8 cellular contexts compared by ENCODE assay signal in the genomic region with DNA sequence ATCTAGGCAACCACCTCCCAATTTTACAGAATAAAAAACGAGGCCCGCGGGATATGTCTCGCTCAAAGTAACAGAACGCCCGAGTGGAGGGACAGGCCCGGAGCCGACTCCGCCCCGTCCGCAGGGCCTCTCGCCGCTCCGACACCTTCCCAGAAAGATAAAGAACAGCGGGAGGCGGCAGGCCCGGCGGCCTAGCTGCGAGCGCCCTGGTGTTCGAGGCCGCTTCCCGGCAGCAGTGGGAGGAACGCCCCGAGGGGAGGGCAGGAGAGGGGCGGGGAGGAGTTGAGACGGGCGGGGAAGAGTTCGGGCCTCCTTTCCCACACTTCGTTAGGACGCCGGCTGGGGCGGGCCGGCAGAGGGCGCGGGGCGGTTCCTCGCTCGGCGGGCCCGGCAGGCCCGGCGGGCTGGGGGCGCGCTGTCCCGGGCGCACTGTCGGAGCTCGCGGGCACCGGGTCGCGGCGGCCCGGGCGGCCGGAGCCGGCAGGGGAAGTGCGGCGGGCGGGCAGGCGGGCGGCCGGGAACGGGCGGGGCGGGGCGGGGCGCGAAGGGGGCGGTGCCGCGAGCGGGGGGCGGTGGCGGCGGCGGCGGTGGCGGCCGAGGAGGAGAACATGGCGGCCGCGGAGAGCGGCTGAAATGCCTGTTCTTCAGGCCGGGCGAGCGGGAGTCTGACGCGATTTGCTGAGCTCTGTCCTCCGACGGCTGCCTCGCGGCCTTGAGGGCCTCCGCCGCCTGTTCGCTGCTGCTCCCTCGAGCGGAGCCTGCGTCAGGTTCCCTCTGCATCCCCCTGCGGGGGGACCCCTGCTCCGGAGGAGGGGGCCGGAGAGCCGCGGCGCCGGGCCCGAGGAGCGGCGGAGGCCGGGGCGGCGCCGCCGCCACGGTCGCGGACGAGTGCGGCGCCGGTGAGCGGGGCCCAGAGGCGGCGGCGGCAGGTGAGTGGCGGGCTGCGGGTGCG. TPM values are rescaled to one million over a fixed set of nuclear protein-coding genes. Genes with fewer than 3 reads are reported as not detected.
DNase-seq lines count a peak whose midpoint lies in the region; ATAC-seq and TF ChIP-seq lines count a peak whose summit lies in the region.

Gene NCOA1 (plus strand): TSS at position 581 of the 952 bp plus-strand sequence. CDS start 167,424 bp downstream, outside the sequence.

- peak within 1 kb of the TSS; percentile 88 for H3K4me2 ChIP-seq in smooth muscle cell

- in situ Hi-C loops in T47D (cut with HindIII; ENCODE audit: low pct_unique_long_range_greater_than_20kb, low sequenced_read_pairs) = no loop called here

- H3K27ac ChIP-seq in ACC112 (ENCODE audit: low read depth, low read length) = peak within 1 kb of the TSS; percentile 40
- H3K27ac ChIP-seq in VCaP = peak within 1 kb of the TSS; percentile 87
- peak within 1 kb of the TSS; percentile 48 for H3K27ac ChIP-seq in smooth muscle cell (ENCODE audit: low read depth)

- peak within 1 kb of the TSS; percentile 88 for H3K4me3 ChIP-seq in ACC112 (ENCODE audit: low read depth, low read length)
- peak within 1 kb of the TSS; percentile 85 for H3K4me3 ChIP-seq in smooth muscle cell

- DNase-seq in NCI-H2171 treated with DMSO at 0.1 percent for 48 hours (lab: John Stamatoyannopoulos, UW) = peak; percentile 93
- DNase-seq in T47D (ENCODE audit: low read depth in 1 of 2, low spot score in 1 of 2) = peak; percentile 75 to 85
- DNase-seq in iPS-NIHi7 (ENCODE audit: extremely low spot score) = peak; percentile 92
- peak; percentile 86 for DNase-seq in smooth muscle cell (lab: John Stamatoyannopoulos, UW; ENCODE audit: unreplicated experiment)

- peak within 1 kb of the TSS; percentile 76 for H3K9ac ChIP-seq in smooth muscle cell (ENCODE audit: low read depth)

- peak; percentile 82 for ATAC-seq in GM18867 (IDR thresholded peaks at IDR 0.05; ENCODE audit: unreplicated experiment)
- ATAC-seq in HG03097 (IDR thresholded peaks at IDR 0.05; ENCODE audit: low FRiP score, unreplicated experiment) = peak; percentile 56

- H3K36me3 ChIP-seq in ACC112 (ENCODE audit: insufficient read depth, low read length) = no peaks in the 10 kb centered on the region
- H3K36me3 ChIP-seq in smooth muscle cell (ENCODE audit: low read depth) = no peaks in the 10 kb centered on the region

- peaks cover 40% of the 10 kb centered on the region for H4K20me1 ChIP-seq in smooth muscle cell (ENCODE audit: low read depth)

- peaks cover 7% of the 10 kb centered on the region for H3F3A ChIP-seq in smooth muscle cell (ENCODE audit: low read depth)

- WGBS in smooth muscle cell (ENCODE audit: low lambda C conversion rate) = under 1% methylated on average over 57 of the region's 129 CpGs

- H3K27me3 ChIP-seq in ACC112 (ENCODE audit: insufficient read depth, low read length) (no peaks in the 10 kb centered on the region), smooth muscle cell (ENCODE audit: low read depth) (no peaks in the 10 kb centered on the region)

- no peaks in the 10 kb centered on the region for H3K9me3 ChIP-seq in smooth muscle cell (replicated peaks; ENCODE audit: low read depth)

- H3K79me2 ChIP-seq in ACC112 (ENCODE audit: control insufficient read depth, insufficient read depth, low read length, unreplicated experiment) (peaks cover 21% of the 10 kb centered on the region), smooth muscle cell (ENCODE audit: low read depth) (peaks cover 32% of the 10 kb centered on the region)

- H3K4me1 ChIP-seq in ACC112 (ENCODE audit: control insufficient read depth, insufficient read depth, low read length, unreplicated experiment) = peaks cover 18% of the 10 kb centered on the region
- H3K4me1 ChIP-seq in smooth muscle cell (ENCODE audit: low read depth) = peaks cover 25% of the 10 kb centered on the region

- peak; percentile 55; the same call in 1 of the 2 replicates for TF ChIP-seq CTCF in VCaP (conservative IDR thresholded peaks at IDR 0.05)
- peak; percentile 21 for TF ChIP-seq CTCF in smooth muscle cell (IDR thresholded peaks at IDR 0.05; ENCODE audit: borderline replicate concordance, insufficient read depth, poor library complexity, severe bottlenecking)

- H2AFZ ChIP-seq in ACC112 (ENCODE audit: low read length, unreplicated experiment) (peak within 1 kb of the TSS; percentile 88), smooth muscle cell (ENCODE audit: low read depth) (peak within 1 kb of the TSS; percentile 81)

RNA-seq across cellular contexts. Expression of gene NCOA1, which starts in this region (rescaled TPM):
- 11.2 and 21.0 TPM in 2 replicates for total RNA-seq in smooth muscle cell
- polyA plus RNA-seq in smooth muscle cell = 8.5 and 9.7 TPM in 2 replicates

Comparison
In these comparisons a context has a peak if more than half of its experiments do, and no peak if none do; other contexts are left out.
1. Peak in every context shown above with its lines: DNase-seq, ATAC-seq, H3K4me3 ChIP-seq and H3K27ac ChIP-seq.